ENCODE assay signal across 1 cellular context in genomic region chr13:75482070-75482819, GRCh38.
TF ChIP-seq lines count a peak whose summit lies in the region.

TBC1D4 (minus strand) TSS chr13:75482169; CDS start chr13:75481767, 402 bp downstream.

TF ChIP-seq in HepG2, 621 proteins besides CTCF, POLR2A, EP300 and RAD21 (continued from another document and continues in another):
- TF ChIP-seq TSC22D2 (CRISPR knock-in tag; IDR thresholded peaks at IDR 0.05; ENCODE audit: borderline replicate concordance) (0 out of 2 replicates have a peak, but pooled peaks have one; percentile 29), MAZ (IDR thresholded peaks at IDR 0.05; ENCODE audit: borderline replicate concordance, low read depth, low read length) (peak; percentile 71), MAZ (CRISPR knock-in tag; IDR thresholded peaks at IDR 0.05; ENCODE audit: low read depth) (peak; percentile 63; the same call in 1 of the 2 replicates), STAT6 (CRISPR knock-in tag; IDR thresholded peaks at IDR 0.05; ENCODE audit: borderline replicate concordance) (0 out of 2 replicates have a peak, but pooled peaks have one; percentile 56), TBX2 (CRISPR knock-in tag; IDR thresholded peaks at IDR 0.05; ENCODE audit: borderline replicate concordance) (peak; percentile 31; the same call in 1 of the 2 replicates), ZNF142 (CRISPR knock-in tag; IDR thresholded peaks at IDR 0.05) (no peak), NFE2L2 (IDR thresholded peaks at IDR 0.05; ENCODE audit: low read length) (no peak), POLR2AphosphoS5 (IDR thresholded peaks at IDR 0.05; ENCODE audit: low read depth, low read length) (peak; percentile 32; the same call in 1 of the 2 replicates), STAG1 (CRISPR knock-in tag; IDR thresholded peaks at IDR 0.05) (peak; percentile 70), ZSCAN29 (CRISPR knock-in tag; conservative IDR thresholded peaks at IDR 0.05) (peak; percentile 49; the same call in 1 of the 2 replicates), ZNF569 (CRISPR knock-in tag; IDR thresholded peaks at IDR 0.05; ENCODE audit: borderline replicate concordance) (no peak), ELF3 (CRISPR knock-in tag; IDR thresholded peaks at IDR 0.05) (peak; percentile 58), ZNF550 (CRISPR knock-in tag; IDR thresholded peaks at IDR 0.05; ENCODE audit: borderline replicate concordance) (no peak), WIZ (CRISPR knock-in tag; IDR thresholded peaks at IDR 0.05) (no peak), CBX5 (CRISPR knock-in tag; IDR thresholded peaks at IDR 0.05; ENCODE audit: borderline replicate concordance) (0 out of 2 replicates have a peak, but pooled peaks have one; percentile 75), TFDP2 (CRISPR knock-in tag; IDR thresholded peaks at IDR 0.05) (peak; percentile 52; the same call in 1 of the 2 replicates), MNT (IDR thresholded peaks at IDR 0.05) (peak; percentile 13; the same call in 1 of the 2 replicates), MTA1 (CRISPR knock-in tag; IDR thresholded peaks at IDR 0.05; ENCODE audit: borderline replicate concordance) (peak; percentile 42; the same call in 1 of the 2 replicates), RBFOX2 (IDR thresholded peaks at IDR 0.05; ENCODE audit: low read depth, low read length) (0 out of 2 replicates have a peak, but pooled peaks have one; percentile 51), TFAP4 (IDR thresholded peaks at IDR 0.05; ENCODE audit: borderline replicate concordance, low read depth) (peak; percentile 83; the same call in 1 of the 2 replicates), ZSCAN20 (CRISPR knock-in tag; IDR thresholded peaks at IDR 0.05; ENCODE audit: borderline replicate concordance) (no peak), PITX1 (CRISPR knock-in tag; IDR thresholded peaks at IDR 0.05) (no peak), FOXP1 (IDR thresholded peaks at IDR 0.05) (no peak), FOXP1 (CRISPR knock-in tag; IDR thresholded peaks at IDR 0.05) (peak; percentile 56; the same call in 1 of the 2 replicates), GLMP (CRISPR knock-in tag; IDR thresholded peaks at IDR 0.05; ENCODE audit: borderline replicate concordance) (no peak), ZNF766 (CRISPR knock-in tag; IDR thresholded peaks at IDR 0.05; ENCODE audit: borderline replicate concordance) (0 out of 2 replicates have a peak, but pooled peaks have one; percentile 19), MEF2D (CRISPR knock-in tag; IDR thresholded peaks at IDR 0.05) (0 out of 2 replicates have a peak, but pooled peaks have one; percentile 25), HOXD1 (CRISPR knock-in tag; IDR thresholded peaks at IDR 0.05) (no peak), ZNF710 (CRISPR knock-in tag; IDR thresholded peaks at IDR 0.05; ENCODE audit: borderline replicate concordance) (peak; percentile 96), ZNF619 (CRISPR knock-in tag; IDR thresholded peaks at IDR 0.05) (no peak), RFXAP (CRISPR knock-in tag; IDR thresholded peaks at IDR 0.05; ENCODE audit: borderline replicate concordance) (peak; percentile 32; the same call in 1 of the 2 replicates), NFKB2 (CRISPR knock-in tag; IDR thresholded peaks at IDR 0.05; ENCODE audit: borderline replicate concordance) (peak; percentile 53; the same call in 1 of the 2 replicates), NR2F6 (IDR thresholded peaks at IDR 0.05) (peak; percentile 43; the same call in 1 of the 2 replicates), NR2F6 (CRISPR knock-in tag; IDR thresholded peaks at IDR 0.05) (peak; percentile 48; the same call in 1 of the 2 replicates), ZFY (CRISPR knock-in tag; IDR thresholded peaks at IDR 0.05) (peak; percentile 55; the same call in 1 of the 2 replicates), ZNF414 (CRISPR knock-in tag; IDR thresholded peaks at IDR 0.05) (0 out of 2 replicates have a peak, but pooled peaks have one; percentile 58), EEA1 (CRISPR knock-in tag; IDR thresholded peaks at IDR 0.05; ENCODE audit: borderline replicate concordance) (0 out of 2 replicates have a peak, but pooled peaks have one; percentile 8), POLR2G (IDR thresholded peaks at IDR 0.05; ENCODE audit: low read depth, low read length) (peak; percentile 80), BATF2 (CRISPR knock-in tag; IDR thresholded peaks at IDR 0.05) (peak; percentile 81; the same call in 1 of the 2 replicates), HDAC1 (CRISPR knock-in tag; IDR thresholded peaks at IDR 0.05) (peak; percentile 86), RCOR2 (CRISPR knock-in tag; IDR thresholded peaks at IDR 0.05) (peak; percentile 52; the same call in 1 of the 2 replicates), ZNF564 (CRISPR knock-in tag; IDR thresholded peaks at IDR 0.05) (no peak; the same call in 1 of the 2 replicates), SP5 (CRISPR knock-in tag; IDR thresholded peaks at IDR 0.05; ENCODE audit: borderline replicate concordance, low read depth) (peak; percentile 93), FLYWCH1 (CRISPR knock-in tag; IDR thresholded peaks at IDR 0.05) (peak; percentile 44; the same call in 1 of the 2 replicates), ZNF329 (CRISPR knock-in tag; IDR thresholded peaks at IDR 0.05; ENCODE audit: low read depth) (no peak), U2AF1 (optimal IDR thresholded peaks at IDR 0.05; ENCODE audit: low read depth, low read length) (no peak)
